2 cellular contexts compared by ENCODE assay signal in genomic region chr6:154852700-154853099, GRCh38.
TF ChIP-seq lines count a peak whose summit lies in the region.

No MANE protein-coding gene starts in this region.

TF ChIP-seq in SK-N-SH treated with all-trans-retinoic acid at 6 μM for 48 hours, 23 proteins besides CTCF, POLR2A, EP300 and RAD21:
- TF ChIP-seq CSRNP3 (CRISPR knock-in tag; IDR thresholded peaks at IDR 0.05), result no peak
- no peak for TF ChIP-seq OSR1 (CRISPR knock-in tag; IDR thresholded peaks at IDR 0.05)
- no peak for TF ChIP-seq TCF4 (CRISPR knock-in tag; IDR thresholded peaks at IDR 0.05; ENCODE audit: borderline replicate concordance)
- no peak for TF ChIP-seq CREB5 (CRISPR knock-in tag; IDR thresholded peaks at IDR 0.05; ENCODE audit: low read depth)
- TF ChIP-seq BACH2 (CRISPR knock-in tag; IDR thresholded peaks at IDR 0.05; ENCODE audit: borderline replicate concordance), result no peak

TF ChIP-seq in SK-N-SH, 30 proteins besides CTCF, POLR2A, EP300 and RAD21 (continued from another document):
- TF ChIP-seq REST (IDR thresholded peaks at IDR 0.05; ENCODE audit: low read depth, low read length) (no peak), JUND (IDR thresholded peaks at IDR 0.05) (no peak), MXI1 (IDR thresholded peaks at IDR 0.05; ENCODE audit: low read depth, low read length) (no peak), TAF1 (IDR thresholded peaks at IDR 0.05; ENCODE audit: borderline replicate concordance, low read depth, low read length) (no peak), NFIC (IDR thresholded peaks at IDR 0.05; ENCODE audit: borderline replicate concordance) (no peak), GABPA (IDR thresholded peaks at IDR 0.05; ENCODE audit: low read depth) (no peak), FOXJ3 (CRISPR knock-in tag; IDR thresholded peaks at IDR 0.05) (no peak), FOSL2 (IDR thresholded peaks at IDR 0.05; ENCODE audit: borderline replicate concordance, low read depth) (no peak), MEF2A (IDR thresholded peaks at IDR 0.05; ENCODE audit: borderline replicate concordance, low read depth) (no peak), TCF12 (IDR thresholded peaks at IDR 0.05) (no peak), ZBTB33 (IDR thresholded peaks at IDR 0.05; ENCODE audit: borderline replicate concordance, low read depth) (no peak), USF1 (IDR thresholded peaks at IDR 0.05; ENCODE audit: borderline replicate concordance, low read depth) (no peak)
